In the genomic region with DNA sequence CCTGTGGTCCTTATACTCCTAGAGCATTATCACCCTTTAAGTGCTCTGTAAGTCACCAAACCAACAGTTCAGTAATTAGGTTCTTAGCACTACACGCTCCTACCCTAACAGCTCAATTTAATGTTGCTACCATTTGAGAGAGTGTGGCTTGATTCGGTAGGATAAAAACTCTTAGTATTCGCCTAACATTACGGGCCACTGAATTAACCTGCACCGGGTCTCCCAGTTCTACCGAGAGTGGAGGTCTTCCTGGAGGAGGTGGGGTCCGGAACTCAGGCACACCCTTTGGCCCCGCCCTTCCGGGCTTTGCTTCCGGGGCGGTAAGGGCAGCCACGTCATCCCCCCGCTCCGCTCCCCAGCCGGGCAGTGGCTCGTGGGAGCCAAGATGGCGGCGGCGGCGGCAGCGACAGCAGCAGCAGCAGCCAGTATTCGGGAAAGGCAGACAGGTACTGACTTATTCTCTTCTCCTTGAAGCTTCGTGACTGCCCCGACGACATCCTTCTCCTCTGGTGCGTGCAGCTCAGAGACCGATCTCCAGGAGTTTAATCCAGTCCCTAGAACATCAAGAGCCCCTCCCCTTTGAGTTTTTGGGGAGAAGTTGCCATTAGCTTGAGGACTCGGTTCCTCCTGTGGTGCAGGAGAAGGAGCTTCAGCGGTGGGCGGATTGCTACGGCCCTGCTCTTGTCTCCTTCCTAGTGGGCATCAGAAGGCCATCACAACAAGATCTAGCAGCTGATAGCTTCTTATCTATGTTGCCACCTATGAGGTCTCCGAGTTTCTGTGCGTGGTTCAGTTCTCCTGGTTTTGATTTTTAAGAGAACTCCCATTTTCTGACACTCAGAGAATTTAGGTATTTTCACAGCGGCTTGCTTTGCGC, we compare ENCODE assay signal across 1 cellular context.
TF ChIP-seq lines count a peak whose summit lies in the region.

A gene with protein sequence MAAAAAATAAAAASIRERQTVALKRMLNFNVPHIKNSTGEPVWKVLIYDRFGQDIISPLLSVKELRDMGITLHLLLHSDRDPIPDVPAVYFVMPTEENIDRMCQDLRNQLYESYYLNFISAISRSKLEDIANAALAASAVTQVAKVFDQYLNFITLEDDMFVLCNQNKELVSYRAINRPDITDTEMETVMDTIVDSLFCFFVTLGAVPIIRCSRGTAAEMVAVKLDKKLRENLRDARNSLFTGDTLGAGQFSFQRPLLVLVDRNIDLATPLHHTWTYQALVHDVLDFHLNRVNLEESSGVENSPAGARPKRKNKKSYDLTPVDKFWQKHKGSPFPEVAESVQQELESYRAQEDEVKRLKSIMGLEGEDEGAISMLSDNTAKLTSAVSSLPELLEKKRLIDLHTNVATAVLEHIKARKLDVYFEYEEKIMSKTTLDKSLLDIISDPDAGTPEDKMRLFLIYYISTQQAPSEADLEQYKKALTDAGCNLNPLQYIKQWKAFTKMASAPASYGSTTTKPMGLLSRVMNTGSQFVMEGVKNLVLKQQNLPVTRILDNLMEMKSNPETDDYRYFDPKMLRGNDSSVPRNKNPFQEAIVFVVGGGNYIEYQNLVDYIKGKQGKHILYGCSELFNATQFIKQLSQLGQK (plus strand): TSS at position 366 of the 877 bp plus-strand sequence. CDS start 20 bp downstream, at position 386.

TF ChIP-seq in HEK293, 187 proteins besides CTCF, POLR2A, EP300 and RAD21 (continued from another document and continues in another):
- TF ChIP-seq SP2 (tag by site-specific recombination; IDR thresholded peaks at IDR 0.05) (peak; percentile 83), ZFP3 (tag by site-specific recombination; IDR thresholded peaks at IDR 0.05; ENCODE audit: low read depth) (no peak), TRIM28 (IDR thresholded peaks at IDR 0.05; ENCODE audit: borderline replicate concordance, low read length) (no peak), BCL11A (tag by site-specific recombination; IDR thresholded peaks at IDR 0.05; ENCODE audit: low read depth) (no peak), ZNF677 (tag by site-specific recombination; IDR thresholded peaks at IDR 0.05) (no peak), ZNF311 (tag by site-specific recombination; IDR thresholded peaks at IDR 0.05; ENCODE audit: borderline replicate concordance) (no peak), ZNF37A (tag by site-specific recombination; IDR thresholded peaks at IDR 0.05) (no peak), ZNF248 (tag by site-specific recombination; IDR thresholded peaks at IDR 0.05) (no peak), ZNF654 (tag by site-specific recombination; IDR thresholded peaks at IDR 0.05; ENCODE audit: low read depth) (no peak), ZNF2 (tag by site-specific recombination; IDR thresholded peaks at IDR 0.05) (peak; percentile 43; the same call in 1 of the 2 replicates), MZF1 (tag by site-specific recombination; IDR thresholded peaks at IDR 0.05; ENCODE audit: borderline replicate concordance) (peak; percentile 78), ZNF664 (tag by site-specific recombination; IDR thresholded peaks at IDR 0.05) (no peak), ZNF610 (tag by site-specific recombination; IDR thresholded peaks at IDR 0.05; ENCODE audit: borderline replicate concordance) (peak; percentile 87), OSR2 (tag by site-specific recombination; IDR thresholded peaks at IDR 0.05) (0 out of 2 replicates have a peak, but pooled peaks have one; percentile 32), ZNF549 (tag by site-specific recombination; IDR thresholded peaks at IDR 0.05) (no peak), SCRT1 (tag by site-specific recombination; IDR thresholded peaks at IDR 0.05; ENCODE audit: borderline replicate concordance) (no peak), ZNF366 (tag by site-specific recombination; conservative IDR thresholded peaks at IDR 0.05) (no peak), SP7 (tag by site-specific recombination; IDR thresholded peaks at IDR 0.05) (peak; percentile 87), ZBTB21 (tag by site-specific recombination; IDR thresholded peaks at IDR 0.05) (peak; percentile 78), GLI2 (tag by site-specific recombination; IDR thresholded peaks at IDR 0.05; ENCODE audit: borderline replicate concordance, low read depth) (no peak), KLF9 (tag by site-specific recombination; IDR thresholded peaks at IDR 0.05; ENCODE audit: low read depth) (peak; percentile 85), ZNF416 (tag by site-specific recombination; IDR thresholded peaks at IDR 0.05) (no peak), MYNN (tag by site-specific recombination; IDR thresholded peaks at IDR 0.05; ENCODE audit: borderline replicate concordance) (no peak), ZNF433 (tag by site-specific recombination; IDR thresholded peaks at IDR 0.05; ENCODE audit: low read depth) (no peak), ZNF514 (tag by site-specific recombination; IDR thresholded peaks at IDR 0.05) (no peak), KLF16 (tag by site-specific recombination; IDR thresholded peaks at IDR 0.05) (peak; percentile 83), ZNF23 (tag by site-specific recombination; IDR thresholded peaks at IDR 0.05; ENCODE audit: borderline replicate concordance) (no peak), ZNF585B (tag by site-specific recombination; IDR thresholded peaks at IDR 0.05) (no peak), ZNF394 (tag by site-specific recombination; IDR thresholded peaks at IDR 0.05; ENCODE audit: borderline replicate concordance) (peak; percentile 22; the same call in 1 of the 2 replicates), ZBTB8A (tag by site-specific recombination; IDR thresholded peaks at IDR 0.05) (peak; percentile 67), GLI4 (tag by site-specific recombination; IDR thresholded peaks at IDR 0.05) (no peak)
- TF ChIP-seq, protein P1, sequence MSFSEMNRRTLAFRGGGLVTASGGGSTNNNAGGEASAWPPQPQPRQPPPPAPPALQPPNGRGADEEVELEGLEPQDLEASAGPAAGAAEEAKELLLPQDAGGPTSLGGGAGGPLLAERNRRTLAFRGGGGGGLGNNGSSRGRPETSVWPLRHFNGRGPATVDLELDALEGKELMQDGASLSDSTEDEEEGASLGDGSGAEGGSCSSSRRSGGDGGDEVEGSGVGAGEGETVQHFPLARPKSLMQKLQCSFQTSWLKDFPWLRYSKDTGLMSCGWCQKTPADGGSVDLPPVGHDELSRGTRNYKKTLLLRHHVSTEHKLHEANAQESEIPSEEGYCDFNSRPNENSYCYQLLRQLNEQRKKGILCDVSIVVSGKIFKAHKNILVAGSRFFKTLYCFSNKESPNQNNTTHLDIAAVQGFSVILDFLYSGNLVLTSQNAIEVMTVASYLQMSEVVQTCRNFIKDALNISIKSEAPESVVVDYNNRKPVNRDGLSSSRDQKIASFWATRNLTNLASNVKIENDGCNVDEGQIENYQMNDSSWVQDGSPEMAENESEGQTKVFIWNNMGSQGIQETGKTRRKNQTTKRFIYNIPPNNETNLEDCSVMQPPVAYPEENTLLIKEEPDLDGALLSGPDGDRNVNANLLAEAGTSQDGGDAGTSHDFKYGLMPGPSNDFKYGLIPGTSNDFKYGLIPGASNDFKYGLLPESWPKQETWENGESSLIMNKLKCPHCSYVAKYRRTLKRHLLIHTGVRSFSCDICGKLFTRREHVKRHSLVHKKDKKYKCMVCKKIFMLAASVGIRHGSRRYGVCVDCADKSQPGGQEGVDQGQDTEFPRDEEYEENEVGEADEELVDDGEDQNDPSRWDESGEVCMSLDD (tag by site-specific recombination; IDR thresholded peaks at IDR 0.05), result peak; percentile 78
- TF ChIP-seq, protein P2, sequence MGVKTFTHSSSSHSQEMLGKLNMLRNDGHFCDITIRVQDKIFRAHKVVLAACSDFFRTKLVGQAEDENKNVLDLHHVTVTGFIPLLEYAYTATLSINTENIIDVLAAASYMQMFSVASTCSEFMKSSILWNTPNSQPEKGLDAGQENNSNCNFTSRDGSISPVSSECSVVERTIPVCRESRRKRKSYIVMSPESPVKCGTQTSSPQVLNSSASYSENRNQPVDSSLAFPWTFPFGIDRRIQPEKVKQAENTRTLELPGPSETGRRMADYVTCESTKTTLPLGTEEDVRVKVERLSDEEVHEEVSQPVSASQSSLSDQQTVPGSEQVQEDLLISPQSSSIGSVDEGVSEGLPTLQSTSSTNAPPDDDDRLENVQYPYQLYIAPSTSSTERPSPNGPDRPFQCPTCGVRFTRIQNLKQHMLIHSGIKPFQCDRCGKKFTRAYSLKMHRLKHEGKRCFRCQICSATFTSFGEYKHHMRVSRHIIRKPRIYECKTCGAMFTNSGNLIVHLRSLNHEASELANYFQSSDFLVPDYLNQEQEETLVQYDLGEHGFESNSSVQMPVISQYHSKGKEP (tag by site-specific recombination; IDR thresholded peaks at IDR 0.05), result 0 out of 2 replicates have a peak, but pooled peaks have one; percentile 19
- TF ChIP-seq, protein P3, sequence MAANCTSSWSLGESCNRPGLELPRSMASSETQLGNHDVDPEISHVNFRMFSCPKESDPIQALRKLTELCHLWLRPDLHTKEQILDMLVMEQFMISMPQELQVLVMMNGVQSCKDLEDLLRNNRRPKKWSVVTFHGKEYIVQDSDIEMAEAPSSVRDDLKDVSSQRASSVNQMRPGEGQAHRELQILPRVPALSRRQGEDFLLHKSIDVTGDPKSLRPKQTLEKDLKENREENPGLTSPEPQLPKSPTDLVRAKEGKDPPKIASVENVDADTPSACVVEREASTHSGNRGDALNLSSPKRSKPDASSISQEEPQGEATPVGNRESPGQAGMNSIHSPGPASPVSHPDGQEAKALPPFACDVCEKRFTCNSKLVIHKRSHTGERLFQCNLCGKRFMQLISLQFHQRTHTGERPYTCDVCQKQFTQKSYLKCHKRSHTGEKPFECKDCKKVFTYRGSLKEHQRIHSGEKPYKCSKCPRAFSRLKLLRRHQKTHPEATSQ (tag by site-specific recombination; IDR thresholded peaks at IDR 0.05), result no peak
- TF ChIP-seq, protein P4, sequence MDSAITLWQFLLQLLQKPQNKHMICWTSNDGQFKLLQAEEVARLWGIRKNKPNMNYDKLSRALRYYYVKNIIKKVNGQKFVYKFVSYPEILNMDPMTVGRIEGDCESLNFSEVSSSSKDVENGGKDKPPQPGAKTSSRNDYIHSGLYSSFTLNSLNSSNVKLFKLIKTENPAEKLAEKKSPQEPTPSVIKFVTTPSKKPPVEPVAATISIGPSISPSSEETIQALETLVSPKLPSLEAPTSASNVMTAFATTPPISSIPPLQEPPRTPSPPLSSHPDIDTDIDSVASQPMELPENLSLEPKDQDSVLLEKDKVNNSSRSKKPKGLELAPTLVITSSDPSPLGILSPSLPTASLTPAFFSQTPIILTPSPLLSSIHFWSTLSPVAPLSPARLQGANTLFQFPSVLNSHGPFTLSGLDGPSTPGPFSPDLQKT (IDR thresholded peaks at IDR 0.05; ENCODE audit: borderline replicate concordance, low read depth, low read length), result no peak
- TF ChIP-seq, protein P5, sequence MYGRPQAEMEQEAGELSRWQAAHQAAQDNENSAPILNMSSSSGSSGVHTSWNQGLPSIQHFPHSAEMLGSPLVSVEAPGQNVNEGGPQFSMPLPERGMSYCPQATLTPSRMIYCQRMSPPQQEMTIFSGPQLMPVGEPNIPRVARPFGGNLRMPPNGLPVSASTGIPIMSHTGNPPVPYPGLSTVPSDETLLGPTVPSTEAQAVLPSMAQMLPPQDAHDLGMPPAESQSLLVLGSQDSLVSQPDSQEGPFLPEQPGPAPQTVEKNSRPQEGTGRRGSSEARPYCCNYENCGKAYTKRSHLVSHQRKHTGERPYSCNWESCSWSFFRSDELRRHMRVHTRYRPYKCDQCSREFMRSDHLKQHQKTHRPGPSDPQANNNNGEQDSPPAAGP (tag by site-specific recombination; IDR thresholded peaks at IDR 0.05), result peak; percentile 56
- TF ChIP-seq, protein P6, sequence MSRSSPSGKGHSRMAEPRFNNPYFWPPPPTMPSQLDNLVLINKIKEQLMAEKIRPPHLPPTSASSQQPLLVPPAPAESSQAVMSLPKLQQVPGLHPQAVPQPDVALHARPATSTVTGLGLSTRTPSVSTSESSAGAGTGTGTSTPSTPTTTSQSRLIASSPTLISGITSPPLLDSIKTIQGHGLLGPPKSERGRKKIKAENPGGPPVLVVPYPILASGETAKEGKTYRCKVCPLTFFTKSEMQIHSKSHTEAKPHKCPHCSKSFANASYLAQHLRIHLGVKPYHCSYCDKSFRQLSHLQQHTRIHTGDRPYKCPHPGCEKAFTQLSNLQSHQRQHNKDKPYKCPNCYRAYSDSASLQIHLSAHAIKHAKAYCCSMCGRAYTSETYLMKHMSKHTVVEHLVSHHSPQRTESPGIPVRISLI (tag by site-specific recombination; IDR thresholded peaks at IDR 0.05), result no peak
- TF ChIP-seq, protein P7, sequence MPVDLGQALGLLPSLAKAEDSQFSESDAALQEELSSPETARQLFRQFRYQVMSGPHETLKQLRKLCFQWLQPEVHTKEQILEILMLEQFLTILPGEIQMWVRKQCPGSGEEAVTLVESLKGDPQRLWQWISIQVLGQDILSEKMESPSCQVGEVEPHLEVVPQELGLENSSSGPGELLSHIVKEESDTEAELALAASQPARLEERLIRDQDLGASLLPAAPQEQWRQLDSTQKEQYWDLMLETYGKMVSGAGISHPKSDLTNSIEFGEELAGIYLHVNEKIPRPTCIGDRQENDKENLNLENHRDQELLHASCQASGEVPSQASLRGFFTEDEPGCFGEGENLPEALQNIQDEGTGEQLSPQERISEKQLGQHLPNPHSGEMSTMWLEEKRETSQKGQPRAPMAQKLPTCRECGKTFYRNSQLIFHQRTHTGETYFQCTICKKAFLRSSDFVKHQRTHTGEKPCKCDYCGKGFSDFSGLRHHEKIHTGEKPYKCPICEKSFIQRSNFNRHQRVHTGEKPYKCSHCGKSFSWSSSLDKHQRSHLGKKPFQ (tag by site-specific recombination; IDR thresholded peaks at IDR 0.05), result no peak
- TF ChIP-seq, protein P8, sequence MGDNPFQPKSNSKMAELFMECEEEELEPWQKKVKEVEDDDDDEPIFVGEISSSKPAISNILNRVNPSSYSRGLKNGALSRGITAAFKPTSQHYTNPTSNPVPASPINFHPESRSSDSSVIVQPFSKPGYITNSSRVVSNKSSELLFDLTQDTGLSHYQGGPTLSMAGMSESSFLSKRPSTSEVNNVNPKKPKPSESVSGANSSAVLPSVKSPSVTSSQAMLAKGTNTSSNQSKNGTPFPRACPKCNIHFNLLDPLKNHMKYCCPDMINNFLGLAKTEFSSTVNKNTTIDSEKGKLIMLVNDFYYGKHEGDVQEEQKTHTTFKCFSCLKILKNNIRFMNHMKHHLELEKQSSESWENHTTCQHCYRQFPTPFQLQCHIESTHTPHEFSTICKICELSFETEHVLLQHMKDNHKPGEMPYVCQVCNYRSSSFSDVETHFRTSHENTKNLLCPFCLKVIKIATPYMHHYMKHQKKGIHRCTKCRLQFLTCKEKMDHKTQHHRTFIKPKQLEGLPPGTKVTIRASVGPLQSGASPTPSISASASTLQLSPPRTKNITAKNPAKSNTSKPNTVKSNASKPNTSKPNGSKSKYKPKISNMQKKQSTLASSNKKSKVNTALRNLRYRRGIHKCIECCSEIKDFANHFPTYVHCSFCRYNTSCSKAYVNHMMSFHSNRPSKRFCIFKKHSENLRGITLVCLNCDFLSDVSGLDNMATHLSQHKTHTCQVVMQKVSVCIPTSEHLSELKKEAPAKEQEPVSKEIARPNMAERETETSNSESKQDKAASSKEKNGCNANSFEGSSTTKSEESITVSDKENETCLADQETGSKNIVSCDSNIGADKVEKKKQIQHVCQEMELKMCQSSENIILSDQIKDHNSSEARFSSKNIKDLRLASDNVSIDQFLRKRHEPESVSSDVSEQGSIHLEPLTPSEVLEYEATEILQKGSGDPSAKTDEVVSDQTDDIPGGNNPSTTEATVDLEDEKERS (tag by site-specific recombination; IDR thresholded peaks at IDR 0.05), result no peak
